11 cellular contexts compared by ENCODE assay signal in genomic region chr10:96984512-96985225, GRCh38.
DNase-seq lines count a peak whose midpoint lies in the region; ATAC-seq and TF ChIP-seq lines count a peak whose summit lies in the region.
"Had no signal": no experiment of that assay in that cellular context is flagged by ENCODE, and none has a peak within 500 bp of the region (broad histone marks: within the 10 kb centered on the region; RNA-seq: fewer than 3 reads in every experiment).

No MANE protein-coding gene starts in this region.

- no peak overlapping the region for H3K27ac Mint-ChIP-seq in endodermal cell
- H3K27ac Mint-ChIP-seq: activated T-helper 1 cell treated with anti-CD3 and anti-CD28 coated beads, Interleukin-12 subunit alpha, Interleukin-12 subunit beta, Interleukin-2, Interleukin-4 antibody, amounts not matched to agents 30 ng/mL and 10 ng/mL and 1 ng/mL, durations not matched to agents 14 hours and 24 hours and 36 hours had no signal

- TF ChIP-seq CTCF in endodermal cell (conservative IDR thresholded peaks at IDR 0.05): no peak

- 68 to 70% methylated on average over 13 to 14 of the region's 14 CpGs for whole genome bisulfite sequencing in endodermal cell (ENCODE audit: insufficient coverage in 1 of 2, insufficient read length in 1 of 2), 2 experiments

- peaks cover 25% of the 10 kb centered on the region for H3K36me3 Mint-ChIP-seq in endodermal cell (ENCODE audit: low read depth)

- no peaks in the 10 kb centered on the region for H3K9me3 ChIP-seq in endodermal cell (ENCODE audit: control insufficient read depth, low read length)

- H3K27ac ChIP-seq in endodermal cell (ENCODE audit: low read depth, low read length): peak overlapping the region; percentile 73

- peaks cover 13% of the 10 kb centered on the region for H3K4me1 Mint-ChIP-seq in endodermal cell

- H3K9ac ChIP-seq in endodermal cell (ENCODE audit: extremely low read depth, low read length, poor library complexity, severe bottlenecking): no peak overlapping the region

- no peaks in the 10 kb centered on the region for H3K4me1 ChIP-seq in endodermal cell (ENCODE audit: control insufficient read depth, insufficient read depth, low read length)

- no peaks in the 10 kb centered on the region for H3K9me3 Mint-ChIP-seq in endodermal cell
- H3K9me3 Mint-ChIP-seq: activated T-helper 1 cell treated with anti-CD3 and anti-CD28 coated beads, Interleukin-12 subunit alpha, Interleukin-12 subunit beta, Interleukin-2, Interleukin-4 antibody, amounts not matched to agents 30 ng/mL and 10 ng/mL and 1 ng/mL, durations not matched to agents 14 hours and 24 hours and 36 hours had no signal

- H3K36me3 ChIP-seq in endodermal cell (ENCODE audit: control insufficient read depth, insufficient read depth, low read length): peaks cover 32% of the 10 kb centered on the region

- no peak overlapping the region for H3K4me3 ChIP-seq in endodermal cell (ENCODE audit: low read length)

- no peak for DNase-seq in endodermal cell
- peak; percentile 14 for DNase-seq in stimulated activated naive CD8-positive, alpha-beta T cell treated with anti-CD3 and anti-CD28 coated beads, Interleukin-15, Interleukin-2, amounts not matched to agents 100 U/mL and 50 U/mL, for 24 hours
- no peak for DNase-seq in NCI-H1417 treated with DMSO at 0.1 percent for 48 hours (lab: John Stamatoyannopoulos, UW)
- DNase-seq in activated gamma-delta T cell (lab: John Stamatoyannopoulos, UW): no peak
- DNase-seq: NCI-H510A treated with DMSO at 0.1 percent for 48 hours, retina had no signal

- no peaks in the 10 kb centered on the region for H3K27me3 ChIP-seq in endodermal cell (ENCODE audit: control insufficient read depth, insufficient read depth, low read length, poor library complexity, severe bottlenecking)

- H3K4me3 Mint-ChIP-seq in endodermal cell: no peak overlapping the region
- H3K4me3 Mint-ChIP-seq: activated T-helper 1 cell treated with anti-CD3 and anti-CD28 coated beads, Interleukin-12 subunit alpha, Interleukin-12 subunit beta, Interleukin-2, Interleukin-4 antibody, amounts not matched to agents 30 ng/mL and 10 ng/mL and 1 ng/mL, durations not matched to agents 14 hours and 24 hours and 36 hours had no signal

- no peaks in the 10 kb centered on the region for H3K27me3 Mint-ChIP-seq in endodermal cell (ENCODE audit: insufficient read depth)

- ATAC-seq in GM18868 (IDR thresholded peaks at IDR 0.05; ENCODE audit: unreplicated experiment) (peak; percentile 60), HG03139 (IDR thresholded peaks at IDR 0.05; ENCODE audit: unreplicated experiment) (peak; percentile 79), HG03439 (IDR thresholded peaks at IDR 0.05; ENCODE audit: unreplicated experiment) (no peak), HG02870 (IDR thresholded peaks at IDR 0.05; ENCODE audit: unreplicated experiment) (no peak)
- ATAC-seq in stimulated activated naive CD8-positive, alpha-beta T cell treated with anti-CD3 and anti-CD28 coated beads, Interleukin-15, Interleukin-2, amounts not matched to agents 100 U/mL and 50 U/mL, for 24 hours: peak; percentile 43

Comparison
In these comparisons a context has a peak if more than half of its experiments do, and no peak if none do; other contexts are left out.
1. ATAC-seq: peak in GM18868 (single experiment), HG03139 (single experiment) and stimulated activated naive CD8-positive, alpha-beta T cell treated with anti-CD3 and anti-CD28 coated beads, Interleukin-15, Interleukin-2, amounts not matched to agents 100 U/mL and 50 U/mL, for 24 hours (single experiment); none in HG03439 (single experiment) and HG02870 (single experiment).